Comparison of ENCODE assay signal across 11 cellular contexts in genomic region chr14:70788893-70789292, GRCh38. TPM values are rescaled to one million over a fixed set of nuclear protein-coding genes. Genes with fewer than 3 reads are reported as not detected.
DNase-seq lines count a peak whose midpoint lies in the region; ATAC-seq and TF ChIP-seq lines count a peak whose summit lies in the region.
"Had no signal": no experiment of that assay in that cellular context is flagged by ENCODE, and none has a peak within 500 bp of the region (broad histone marks: within the 10 kb centered on the region; RNA-seq: fewer than 3 reads in every experiment).

No MANE protein-coding gene starts in this region.

- no peaks in the 10 kb centered on the region for H3K79me2 ChIP-seq in SK-N-SH (ENCODE audit: insufficient read depth)

- H3K9ac ChIP-seq in SK-N-SH (no peak overlapping the region), skeletal muscle satellite cell (ENCODE audit: low read depth, low read length) (peak overlapping the region; percentile 72)

- no peak for TF ChIP-seq EP300 in SK-N-SH (IDR thresholded peaks at IDR 0.05; ENCODE audit: borderline replicate concordance in 1 of 2, low read depth in 1 of 2, low read length in 1 of 2)

- 72% methylated on average over 3 of the region's 6 CpGs for WGBS in SK-N-SH (ENCODE audit: low lambda C conversion rate)

- H3F3A ChIP-seq in SK-N-SH (replicated peaks; ENCODE audit: insufficient read depth): peaks cover 17% of the 10 kb centered on the region

- intact Hi-C loops in Right ventricle myocardium inferior (cut with DNase I): no loop called here

- H3K4me1 ChIP-seq in SK-N-SH (ENCODE audit: control insufficient read depth in 1 of 2, insufficient read depth in 2 of 2, low read depth in 1 of 2, low read length in 1 of 2): peaks cover 4 to 7% of the 10 kb centered on the region in 2 experiments; a peak in 3 of 4 replicates
- H3K4me1 ChIP-seq in skeletal muscle satellite cell (ENCODE audit: control insufficient read depth, insufficient read depth, low read length): peaks cover 25% of the 10 kb centered on the region
- H3K4me1 ChIP-seq: HAP-1 had no signal

- no peak for TF ChIP-seq RAD21 in SK-N-SH (IDR thresholded peaks at IDR 0.05; ENCODE audit: low read length)

- H2AFZ ChIP-seq in SK-N-SH (ENCODE audit: low read depth): no peak overlapping the region

- H3K9me2 ChIP-seq in SK-N-SH: no peaks in the 10 kb centered on the region

- POLR2A ChIA-PET in SK-N-SH (lab: Yijun Ruan, JAX): no interaction called here

- H3K36me3 ChIP-seq in SK-N-SH (replicated peaks in 1 of 2; ENCODE audit: control insufficient read depth in 1 of 2, insufficient read depth in 2 of 2, low read length in 1 of 2) (peaks cover 0 to 9% of the 10 kb centered on the region in 2 experiments), skeletal muscle satellite cell (ENCODE audit: insufficient read depth, low read length) (no peaks in the 10 kb centered on the region)
- H3K36me3 ChIP-seq: HAP-1 had no signal

- H3K4me2 ChIP-seq in SK-N-SH (peak overlapping the region; percentile 59), skeletal muscle satellite cell (ENCODE audit: low read length) (peak overlapping the region; percentile 84)

- H3K9me3 ChIP-seq in SK-N-SH: no peaks in the 10 kb centered on the region
- H3K9me3 ChIP-seq in skeletal muscle satellite cell (replicated peaks; ENCODE audit: low read length): no peaks in the 10 kb centered on the region
- H3K9me3 ChIP-seq: HAP-1 had no signal

- no peaks in the 10 kb centered on the region for H3K27me3 ChIP-seq in SK-N-SH (ENCODE audit: insufficient read depth)
- H3K27me3 ChIP-seq in skeletal muscle satellite cell (ENCODE audit: control insufficient read depth, insufficient read depth, low read length): no peaks in the 10 kb centered on the region

- ATAC-seq in Right ventricle myocardium inferior: no peak

- H3K27ac ChIP-seq in SK-N-SH (ENCODE audit: low read depth in 2 of 2, low read length in 1 of 2): peak overlapping the region; percentile 19 to 39; a peak in 3 of 4 replicates

- DNase-seq in LHCN-M2 (ENCODE audit: low read depth) (peak; percentile 86), SK-N-SH (no peak), left kidney (ENCODE audit: low read depth, low spot score) (peak; percentile 56), superior temporal gyrus (ENCODE audit: extremely low spot score) (no peak), Right ventricle myocardium inferior (ENCODE audit: missing footprints) (no peak)
- DNase-seq in stimulated activated naive CD4-positive, alpha-beta T cell treated with Interleukin-2 at 50 U/mL for 16 hours (lab: John Stamatoyannopoulos, UW): no peak
- DNase-seq: NCI-H187 treated with DMSO at 0.1 percent for 48 hours; NCI-H345; NK-92 treated with Interleukin-12 subunit alpha and Interleukin-12 subunit beta, amount 100 ng/mL, for 24 hours had no signal

- no peaks in the 10 kb centered on the region; the same call in 1 of the 2 replicates for H4K20me1 ChIP-seq in SK-N-SH (ENCODE audit: insufficient read depth)

- H3K4me3 ChIP-seq in SK-N-SH (ENCODE audit: low read depth in 2 of 2, low read length in 1 of 2): no peak overlapping the region; a peak in 1 of 4 replicates
- H3K4me3 ChIP-seq in skeletal muscle satellite cell (ENCODE audit: low read length): peak overlapping the region; percentile 58
- H3K4me3 ChIP-seq: HAP-1 had no signal

- TF ChIP-seq CTCF in SK-N-SH (IDR thresholded peaks at IDR 0.05): no peak

- CTCF ChIA-PET in SK-N-SH (lab: Yijun Ruan, JAX): no interaction called here

TF ChIP-seq in SK-N-SH, 30 proteins besides CTCF, POLR2A, EP300 and RAD21:
- TF ChIP-seq PBX3 (IDR thresholded peaks at IDR 0.05) (peak; percentile 44), CHD2 (IDR thresholded peaks at IDR 0.05; ENCODE audit: low read length, partially characterized antibody) (no peak)

RNA-seq across cellular contexts. Expression of gene MAP3K9, which starts 20.4 kb away (rescaled TPM):
- total RNA-seq in LHCN-M2 (2014; rRNA removed) (0.38 and 0.75 TPM in 2 replicates), Right ventricle myocardium inferior (1.7 TPM)
- 0.60 TPM for polyA plus RNA-seq in LHCN-M2 (2012)
- polyA plus RNA-seq in SK-N-SH (2012; rRNA removed): 2.0 and 2.1 TPM in 2 replicates
- polyA plus RNA-seq in SK-N-SH (2012; cell fraction: cytosol; rRNA removed): 1.1 and 1.3 TPM in 2 replicates
- 4.0 and 4.3 TPM in 2 replicates for polyA plus RNA-seq in SK-N-SH (2012; cell fraction: nucleus; rRNA removed)
- under 0.01 and 0.22 TPM in 2 replicates for total RNA-seq in skeletal muscle satellite cell (2012; rRNA removed)

Comparison
In these comparisons a context has a peak if more than half of its experiments do, and no peak if none do; other contexts are left out.
1. DNase-seq: peak in LHCN-M2 (single experiment) and left kidney (single experiment); none in SK-N-SH (single experiment), stimulated activated naive CD4-positive, alpha-beta T cell treated with Interleukin-2 at 50 U/mL for 16 hours (single experiment), superior temporal gyrus (single experiment) and Right ventricle myocardium inferior (single experiment).